Comparison of ENCODE assay signal across 8 cellular contexts in the genomic region with DNA sequence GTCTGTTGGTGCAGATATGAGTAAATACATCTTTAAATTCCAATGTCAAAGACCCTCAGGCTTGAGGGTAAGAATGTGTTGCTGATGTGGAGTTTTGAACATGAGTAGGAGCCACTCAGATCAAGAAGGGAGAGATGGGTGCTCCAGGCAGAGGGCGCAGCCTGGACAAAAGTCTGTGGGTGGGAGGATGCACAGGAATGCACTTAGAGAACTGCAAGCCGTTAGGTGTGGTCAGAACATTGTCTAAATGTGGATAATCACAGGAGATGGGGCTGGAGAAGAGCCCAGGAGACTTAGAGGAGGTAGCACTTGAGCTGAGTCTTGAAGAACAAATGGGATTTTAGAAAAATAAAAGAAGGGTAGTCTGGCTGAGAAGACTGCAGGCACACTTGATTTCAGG.
"Had no signal": no experiment of that assay in that cellular context is flagged by ENCODE, and none has a peak within 500 bp of the region (broad histone marks: within the 10 kb centered on the region; RNA-seq: fewer than 3 reads in every experiment).

No MANE protein-coding gene starts in this region.

- FAIRE-seq: G401.6, GM12878, GM12891, GM12892, GM18507, GM19239 had no signal

- DNase-seq: GDM1, GF-D8 had no signal

- H3K4me3 ChIP-seq: GM12878 had no signal

- ATAC-seq: GM12878 had no signal
